Comparison of ENCODE assay signal across 1 cellular context in genomic region chr7:6447589-6448210, GRCh38.
TF ChIP-seq lines count a peak whose summit lies in the region.

TSS of gene DAGLB (minus strand) at chr7:6447954. CDS start at chr7:6447842, 112 bp downstream.

TF ChIP-seq in HepG2, 621 proteins besides CTCF, POLR2A, EP300 and RAD21 (continued from another document):
- TF ChIP-seq ZNF891 (CRISPR knock-in tag; IDR thresholded peaks at IDR 0.05) (peak; percentile 44; the same call in 1 of the 2 replicates), TEAD2 (CRISPR knock-in tag; IDR thresholded peaks at IDR 0.05) (no peak), SOX13 (IDR thresholded peaks at IDR 0.05) (no peak), SOX13 (CRISPR knock-in tag; conservative IDR thresholded peaks at IDR 0.05 in 1 of 2, IDR thresholded peaks at IDR 0.05 in 1 of 2) (no peak), ZNF24 (IDR thresholded peaks at IDR 0.05) (no peak), SMYD3 (CRISPR knock-in tag; IDR thresholded peaks at IDR 0.05) (no peak), ZNF143 (CRISPR knock-in tag; IDR thresholded peaks at IDR 0.05) (no peak), CERS6 (CRISPR knock-in tag; IDR thresholded peaks at IDR 0.05) (no peak), KAT2B (IDR thresholded peaks at IDR 0.05; ENCODE audit: borderline replicate concordance, low read depth, low read length) (no peak), ZUFSP (CRISPR knock-in tag; IDR thresholded peaks at IDR 0.05; ENCODE audit: borderline replicate concordance) (no peak), TP53 (CRISPR knock-in tag; conservative IDR thresholded peaks at IDR 0.05) (no peak; the same call in 1 of the 2 replicates), BORCS8-MEF2B (CRISPR knock-in tag; IDR thresholded peaks at IDR 0.05) (peak; percentile 29; the same call in 1 of the 2 replicates), ZNF552 (CRISPR knock-in tag; IDR thresholded peaks at IDR 0.05; ENCODE audit: borderline replicate concordance) (no peak), CC2D1A (CRISPR knock-in tag; IDR thresholded peaks at IDR 0.05) (no peak), ZNF44 (CRISPR knock-in tag; IDR thresholded peaks at IDR 0.05) (no peak), HNRNPK (IDR thresholded peaks at IDR 0.05; ENCODE audit: low read depth, low read length, poor library complexity, severe bottlenecking) (no peak), ZIK1 (CRISPR knock-in tag; IDR thresholded peaks at IDR 0.05; ENCODE audit: borderline replicate concordance, low read depth) (no peak), KDM5A (IDR thresholded peaks at IDR 0.05; ENCODE audit: borderline replicate concordance, low read length) (no peak), ZNF362 (CRISPR knock-in tag; IDR thresholded peaks at IDR 0.05; ENCODE audit: borderline replicate concordance) (no peak), CREB1 (IDR thresholded peaks at IDR 0.05) (no peak), CREB1 (CRISPR knock-in tag; IDR thresholded peaks at IDR 0.05) (no peak), ZNF816 (CRISPR knock-in tag; IDR thresholded peaks at IDR 0.05; ENCODE audit: borderline replicate concordance) (no peak), TEAD3 (CRISPR knock-in tag; optimal IDR thresholded peaks at IDR 0.05; ENCODE audit: borderline replicate concordance) (no peak), FOSL1 (CRISPR knock-in tag; IDR thresholded peaks at IDR 0.05; ENCODE audit: borderline replicate concordance) (no peak), AHDC1 (CRISPR knock-in tag; IDR thresholded peaks at IDR 0.05; ENCODE audit: borderline replicate concordance) (no peak), ZFYVE20 (CRISPR knock-in tag; IDR thresholded peaks at IDR 0.05; ENCODE audit: borderline replicate concordance, low read depth) (no peak), MBNL3 (CRISPR knock-in tag; conservative IDR thresholded peaks at IDR 0.05) (no peak)
